ENCODE assay signal across 8 cellular contexts in genomic region chr4:87073570-87074470, GRCh38.
A peak's percentile ranks its signal among the peaks of the same experiment; 100 is the strongest.
DNase-seq lines count a peak whose midpoint lies in the region; ATAC-seq and TF ChIP-seq lines count a peak whose summit lies in the region.

No MANE protein-coding gene starts in this region.

- no peak for TF ChIP-seq CTCF in Peyer's patch (IDR thresholded peaks at IDR 0.05)

- H3K4me1 ChIP-seq in BLaER1 (peaks cover 94% of the 10 kb centered on the region), Peyer's patch (peaks cover 0 to 55% (median 0%) of the 10 kb centered on the region in 4 donors)

- H3K4me2 ChIP-seq in BLaER1, result peak overlapping the region; percentile 73

- H3K27ac ChIP-seq in BLaER1 (peak overlapping the region; percentile 52), Peyer's patch (peak overlapping the region; percentile 11 to 70 (median 24))

- H3K27me3 Mint-ChIP-seq in activated naive CD8-positive, alpha-beta T cell treated with anti-CD3 and anti-CD28 coated beads for 36 hours, result no peaks in the 10 kb centered on the region

- H3K9me3 ChIP-seq in BLaER1 (no peaks in the 10 kb centered on the region), Peyer's patch (no peaks in the 10 kb centered on the region)

- peak overlapping the region; percentile 73 for H3K4me3 Mint-ChIP-seq in activated naive CD8-positive, alpha-beta T cell treated with anti-CD3 and anti-CD28 coated beads for 36 hours

- peaks cover 3% of the 10 kb centered on the region for H3K9me3 Mint-ChIP-seq in activated naive CD8-positive, alpha-beta T cell treated with anti-CD3 and anti-CD28 coated beads for 36 hours

- peaks cover 11% of the 10 kb centered on the region for H3K36me3 ChIP-seq in BLaER1
- H3K36me3 ChIP-seq in Peyer's patch, result no peaks in the 10 kb centered on the region

- H3K36me3 Mint-ChIP-seq in activated naive CD8-positive, alpha-beta T cell treated with anti-CD3 and anti-CD28 coated beads for 36 hours, result peaks cover 6% of the 10 kb centered on the region

- H3K4me3 ChIP-seq in BLaER1 (peak overlapping the region; percentile 50), Peyer's patch (peak overlapping the region in 1 of 4 donors; percentile 18)

- peaks cover 36% of the 10 kb centered on the region for H3K4me1 Mint-ChIP-seq in activated naive CD8-positive, alpha-beta T cell treated with anti-CD3 and anti-CD28 coated beads for 36 hours

- DNase-seq in Peyer's patch, result peak in 2 of 3 donors; percentile 83 to 89
- peak; percentile 64 for DNase-seq in activated naive CD8-positive, alpha-beta T cell treated with anti-CD3 and anti-CD28 coated beads for 36 hours
- DNase-seq in left kidney (ENCODE audit: low read depth, low spot score), result peak; percentile 75
- DNase-seq in stimulated activated CD8-positive, alpha-beta memory T cell treated with anti-CD3 and anti-CD28 coated beads, Interleukin-4, amount 100 ng/mL, for 24 hours (ENCODE audit: low read depth), result peak; percentile 35
- no peak for DNase-seq in HuH-7.5 (ENCODE audit: low spot score)

- H3K27me3 ChIP-seq in BLaER1 (no peaks in the 10 kb centered on the region), Peyer's patch (no peaks in the 10 kb centered on the region)

- TF ChIP-seq POLR2A in Peyer's patch (IDR thresholded peaks at IDR 0.05), result no peak

- peaks cover 100% of the 10 kb centered on the region for H4K20me1 ChIP-seq in BLaER1

- peak overlapping the region; percentile 56 for H3K9ac ChIP-seq in BLaER1

- H3K27ac Mint-ChIP-seq in activated naive CD8-positive, alpha-beta T cell treated with anti-CD3 and anti-CD28 coated beads for 36 hours, result peak overlapping the region; percentile 92

- peak; percentile 85 for ATAC-seq in GM19324 (IDR thresholded peaks at IDR 0.05; ENCODE audit: low FRiP score, unreplicated experiment)
- ATAC-seq in HG03439 (IDR thresholded peaks at IDR 0.05; ENCODE audit: unreplicated experiment), result peak; percentile 93
